13 cellular contexts compared by ENCODE assay signal in genomic region chr1:1073743-1074587, GRCh38. TPM values are rescaled to one million over a fixed set of nuclear protein-coding genes. Genes with fewer than 3 reads are reported as not detected.
DNase-seq lines count a peak whose midpoint lies in the region; ATAC-seq, FAIRE-seq and TF ChIP-seq lines count a peak whose summit lies in the region.
"Had no signal": no experiment of that assay in that cellular context is flagged by ENCODE, and none has a peak within 500 bp of the region (broad histone marks: within the 10 kb centered on the region; RNA-seq: fewer than 3 reads in every experiment).

Gene RNF223, minus strand, starts transcription at chr1:1074306. Its CDS starts 1,740 bp downstream, at chr1:1072566.

- H2AFZ ChIP-seq in HepG2 (ENCODE audit: low read length) = no peak within 1 kb of the TSS
- H2AFZ ChIP-seq: parathyroid adenoma had no signal

- H3K27ac ChIP-seq in VCaP (peak within 1 kb of the TSS; percentile 71), HepG2 (ENCODE audit: extremely low read length, insufficient read depth, low read length) (no peak within 1 kb of the TSS)
- H3K27ac ChIP-seq: BLaER1, parathyroid adenoma had no signal

- H3K9ac ChIP-seq in HepG2 (ENCODE audit: insufficient read depth, low read depth, low read length) = no peak within 1 kb of the TSS
- H3K9ac ChIP-seq: BLaER1, parathyroid adenoma had no signal

- in situ Hi-C loops in HepG2 (cut with HindIII; ENCODE audit: extremely low pct_ligation_motif_present, low pct_unique_long_range_greater_than_20kb) = no loop called here

- 4% methylated on average over 4 of the region's 35 CpGs for WGBS in HepG2 (ENCODE audit: low lambda C conversion rate)

- no peak for DNase-seq in stimulated activated naive CD8-positive, alpha-beta T cell treated with anti-CD3 and anti-CD28 coated beads, Interleukin-15, Interleukin-2, amounts not matched to agents 100 U/mL and 50 U/mL, for 24 hours
- DNase-seq in HepG2 (ENCODE audit: low spot score) = no peak
- DNase-seq in activated CD8-positive, alpha-beta memory T cell treated with anti-CD3 and anti-CD28 coated beads, Interleukin-2, amount 50 U/mL, for 48 hours = no peak
- no peak for DNase-seq in MG63
- no peak for DNase-seq in pons (ENCODE audit: low spot score)
- DNase-seq in SK-N-DZ (ENCODE audit: low spot score) = no peak
- DNase-seq: activated CD4-positive, alpha-beta T cell treated with anti-CD3 and anti-CD28 coated beads, Interleukin-2, amount 10 ng/mL, durations not matched to agents 24 days and 14 days; NCI-H1105 treated with DMSO at 0.1 percent for 48 hours had no signal

- peaks cover 37% of the 10 kb centered on the region for H3K4me1 ChIP-seq in HepG2 (ENCODE audit: insufficient read depth, low read length)

- no peak within 1 kb of the TSS for H3K4me3 Mint-ChIP-seq in stimulated activated naive CD8-positive, alpha-beta T cell treated with anti-CD3 and anti-CD28 coated beads, Interleukin-15, Interleukin-2, amounts not matched to agents 100 ng/mL and 50 ng/mL, for 24 hours
- H3K4me3 Mint-ChIP-seq: activated CD4-positive, alpha-beta T cell treated with anti-CD3 and anti-CD28 coated beads, Interleukin-2, amount 10 ng/mL, durations not matched to agents 24 days and 14 days had no signal

- TF ChIP-seq POLR2A in HepG2 (IDR thresholded peaks at IDR 0.05; ENCODE audit: insufficient read depth in 1 of 2, low read depth in 2 of 2, low read length in 2 of 2) = no peak

- H3K9me3 ChIP-seq in HepG2 (ENCODE audit: low read length) = no peaks in the 10 kb centered on the region
- no peaks in the 10 kb centered on the region for H3K9me3 ChIP-seq in MG63
- H3K9me3 ChIP-seq: BLaER1 had no signal

- peak within 1 kb of the TSS in 1 of 3 experiments; percentile 25; a peak in 1 of 6 replicates for H3K4me3 ChIP-seq in HepG2 (replicated peaks in 1 of 3; ENCODE audit: insufficient read depth in 1 of 3, low read depth in 2 of 3, low read length in 3 of 3)
- H3K4me3 ChIP-seq in MG63 = no peak within 1 kb of the TSS
- H3K4me3 ChIP-seq: BLaER1 had no signal

- FAIRE-seq in HepG2 (lab: Jason Lieb, UNC) = no peak

- TF ChIP-seq EP300 in HepG2 (IDR thresholded peaks at IDR 0.05; ENCODE audit: low read depth in 2 of 2, low read length in 2 of 2) (no peak), HepG2 (CRISPR knock-in tag; IDR thresholded peaks at IDR 0.05; ENCODE audit: borderline replicate concordance) (no peak)

- BruUV-seq in HepG2 (replicated peaks; lab: Mats Ljungman, UMichigan) = no TSS peak

- no peaks in the 10 kb centered on the region for H3K9me3 Mint-ChIP-seq in stimulated activated naive CD8-positive, alpha-beta T cell treated with anti-CD3 and anti-CD28 coated beads, Interleukin-15, Interleukin-2, amounts not matched to agents 100 ng/mL and 50 ng/mL, for 24 hours
- H3K9me3 Mint-ChIP-seq: activated CD4-positive, alpha-beta T cell treated with anti-CD3 and anti-CD28 coated beads, Interleukin-2, amount 10 ng/mL, durations not matched to agents 24 days and 14 days had no signal

- intact Hi-C loops in HepG2 (cut with micrococcal nuclease; ENCODE audit: unreplicated experiment) = no loop called here

- no peaks in the 10 kb centered on the region for H4K20me1 ChIP-seq in HepG2 (ENCODE audit: insufficient read depth, low read length)

- no peaks in the 10 kb centered on the region for H3K79me2 ChIP-seq in HepG2 (ENCODE audit: insufficient read depth, low read length)
- H3K79me2 ChIP-seq: parathyroid adenoma had no signal

- TF ChIP-seq RAD21 in HepG2 (CRISPR knock-in tag; IDR thresholded peaks at IDR 0.05) = no peak

- POLR2A ChIA-PET in HepG2 (lab: Yijun Ruan, JAX) = no interaction called here

- CTCF ChIA-PET in HepG2 (lab: Yijun Ruan, JAX; ENCODE audit: low intra/inter-chr PET ratio, low total read pairs) = no interaction called here

- no peak for TF ChIP-seq CTCF in VCaP (conservative IDR thresholded peaks at IDR 0.05)
- no peak for TF ChIP-seq CTCF in HepG2 (CRISPR knock-in tag; IDR thresholded peaks at IDR 0.05)

- H3K4me2 ChIP-seq in HepG2 (ENCODE audit: low read depth, low read length) = no peak within 1 kb of the TSS; the same call in 1 of the 2 replicates
- H3K4me2 ChIP-seq: BLaER1 had no signal

- H3K27me3 ChIP-seq in HepG2 (ENCODE audit: control insufficient read depth in 1 of 2, insufficient read depth in 2 of 2, low read length in 2 of 2) (peaks cover 34 to 63% of the 10 kb centered on the region in 2 experiments), MG63 (no peaks in the 10 kb centered on the region)

- peaks cover 4% of the 10 kb centered on the region for H3K27me3 Mint-ChIP-seq in stimulated activated naive CD8-positive, alpha-beta T cell treated with anti-CD3 and anti-CD28 coated beads, Interleukin-15, Interleukin-2, amounts not matched to agents 100 ng/mL and 50 ng/mL, for 24 hours
- H3K27me3 Mint-ChIP-seq: activated CD4-positive, alpha-beta T cell treated with anti-CD3 and anti-CD28 coated beads, Interleukin-2, amount 10 ng/mL, durations not matched to agents 24 days and 14 days had no signal

- no peak for ATAC-seq in stimulated activated naive CD8-positive, alpha-beta T cell treated with anti-CD3 and anti-CD28 coated beads, Interleukin-15, Interleukin-2, amounts not matched to agents 100 U/mL and 50 U/mL, for 24 hours
- ATAC-seq in HepG2 = peak; percentile 6
- ATAC-seq: SK-N-SH treated with all-trans-retinoic acid at 6 μM for 48 hours had no signal

- H3K27ac Mint-ChIP-seq in stimulated activated naive CD8-positive, alpha-beta T cell treated with anti-CD3 and anti-CD28 coated beads, Interleukin-15, Interleukin-2, amounts not matched to agents 100 ng/mL and 50 ng/mL, for 24 hours = peak within 1 kb of the TSS; percentile 7
- H3K27ac Mint-ChIP-seq: activated CD4-positive, alpha-beta T cell treated with anti-CD3 and anti-CD28 coated beads, Interleukin-2, amount 10 ng/mL, durations not matched to agents 24 days and 14 days had no signal

- H3K36me3 Mint-ChIP-seq in stimulated activated naive CD8-positive, alpha-beta T cell treated with anti-CD3 and anti-CD28 coated beads, Interleukin-15, Interleukin-2, amounts not matched to agents 100 ng/mL and 50 ng/mL, for 24 hours (ENCODE audit: low read depth) = no peaks in the 10 kb centered on the region

- peaks cover 3% of the 10 kb centered on the region for H3K4me1 Mint-ChIP-seq in stimulated activated naive CD8-positive, alpha-beta T cell treated with anti-CD3 and anti-CD28 coated beads, Interleukin-15, Interleukin-2, amounts not matched to agents 100 ng/mL and 50 ng/mL, for 24 hours (ENCODE audit: low read depth)
- H3K4me1 Mint-ChIP-seq: activated CD4-positive, alpha-beta T cell treated with anti-CD3 and anti-CD28 coated beads, Interleukin-2, amount 10 ng/mL, durations not matched to agents 24 days and 14 days had no signal

- H3K36me3 ChIP-seq in HepG2 (replicated peaks in 1 of 2; ENCODE audit: control insufficient read depth in 1 of 2, insufficient read depth in 2 of 2, low read length in 2 of 2) (no peaks in the 10 kb centered on the region), MG63 (no peaks in the 10 kb centered on the region)
- H3K36me3 ChIP-seq: BLaER1 had no signal

RNA-seq across cellular contexts. Expression of gene RNF223, which starts in this region (rescaled TPM):
- not detected in 2 replicates for total RNA-seq in HepG2 (2016; rRNA removed; fragmentation: Illumina TruSeq; extraction: Trizol)
- not detected in 2 replicates for total RNA-seq in HepG2 (2016; cell fraction: cytosol; rRNA removed; fragmentation: Illumina TruSeq; extraction: Trizol; ENCODE audit: low read depth)
- not detected in 2 replicates for total RNA-seq in HepG2 (2016; cell fraction: insoluble cytoplasmic fraction; rRNA removed; fragmentation: Illumina TruSeq; extraction: Trizol)
- not detected in 2 replicates for total RNA-seq in HepG2 (2016; cell fraction: membrane; rRNA removed; fragmentation: Illumina TruSeq; extraction: Trizol)
- not detected in 2 replicates for total RNA-seq in HepG2 (2016; cell fraction: nucleus; rRNA removed; fragmentation: Illumina TruSeq; extraction: Trizol)
- 0.03 and 0.05 TPM in 2 replicates for polyA plus RNA-seq in HepG2 (2011; rRNA removed)
- polyA plus RNA-seq in HepG2 (2011; cell fraction: cytosol; rRNA removed) = 0.04 TPM in 1 of 2 replicates, not detected in the other
- not detected in 2 replicates for polyA plus RNA-seq in HepG2 (2011; cell fraction: nucleus; rRNA removed)
- polyA plus RNA-seq in HepG2 (2012) = 0.07 and 0.08 TPM in 2 replicates
- not detected in 2 replicates for polyA plus RNA-seq in HepG2 (2016; cell fraction: cytosol; fragmentation: Illumina TruSeq; extraction: Trizol; ENCODE audit: low read depth)
- polyA plus RNA-seq in HepG2 (2016; cell fraction: insoluble cytoplasmic fraction; fragmentation: Illumina TruSeq; extraction: Trizol; ENCODE audit: low read depth) = not detected in 2 replicates
- polyA plus RNA-seq in HepG2 (2016; cell fraction: membrane; fragmentation: Illumina TruSeq; extraction: Trizol; ENCODE audit: low read depth) = not detected in 2 replicates
- not detected in 2 replicates for polyA plus RNA-seq in HepG2 (2016; cell fraction: nucleus; fragmentation: Illumina TruSeq; extraction: Trizol; ENCODE audit: insufficient read depth, low read depth)
- 2.1 TPM in 1 of 2 replicates, not detected in the other for polyA minus RNA-seq in HepG2 (2011; rRNA and poly(A)+ RNA removed; ENCODE audit: low replicate concordance)
- polyA minus RNA-seq in HepG2 (2011; cell fraction: cytosol; rRNA and poly(A)+ RNA removed) = not detected in 2 replicates
- polyA minus RNA-seq in HepG2 (2011; cell fraction: nucleus; rRNA and poly(A)+ RNA removed) = 0.26 TPM in 1 of 2 replicates, not detected in the other
- total RNA-seq in MG63 (2014; rRNA removed; shearing (Covaris generic); ENCODE audit: low replicate concordance) = not detected in 2 replicates
- not detected in 2 replicates for polyA plus RNA-seq in SK-N-DZ (2014; cell fraction: cytosol; rRNA removed)
- polyA plus RNA-seq in SK-N-DZ (2014; cell fraction: nucleus; rRNA removed) = not detected in 2 replicates
- total RNA-seq: activated CD4-positive, alpha-beta T cell treated with anti-CD3 and anti-CD28 coated beads, Interleukin-2, amount 10 ng/mL, durations not matched to agents 24 days and 14 days had no signal
